11 cellular contexts compared by ENCODE assay signal in genomic region chr2:240622631-240623235, GRCh38. TPM values are rescaled to one million over a fixed set of nuclear protein-coding genes. Genes with fewer than 3 reads are reported as not detected.
A peak's percentile ranks its signal among the peaks of the same experiment; 100 is the strongest.
DNase-seq lines count a peak whose midpoint lies in the region; ATAC-seq and TF ChIP-seq lines count a peak whose summit lies in the region.
"Had no signal": no experiment of that assay in that cellular context is flagged by ENCODE, and none has a peak within 500 bp of the region (broad histone marks: within the 10 kb centered on the region; RNA-seq: fewer than 3 reads in every experiment).

No MANE protein-coding gene starts in this region.

- intact Hi-C loops in activated CD4-positive, alpha-beta memory T cell treated with anti-CD3 and anti-CD28 coated beads for 36 hours (cut with micrococcal nuclease) = no loop called here

- POLR2A ChIA-PET in activated CD4-positive, alpha-beta memory T cell treated with anti-CD3 and anti-CD28 coated beads for 36 hours (lab: Charles Lee) = interaction anchor here (1.6 to 2.4 kb wide), 2 partner anchors 56 to 61 kb away, joined by 6 to 26 read pairs; no protein-coding TSS in a partner anchor

- no peaks in the 10 kb centered on the region for H3K79me2 ChIP-seq in Loucy (ENCODE audit: insufficient read depth, low read length)

- H3K9ac ChIP-seq in Loucy (ENCODE audit: low read depth, low read length, poor library complexity, severe bottlenecking) = no peak overlapping the region
- no peak overlapping the region for H3K9ac ChIP-seq in endodermal cell (ENCODE audit: extremely low read depth, low read length, poor library complexity, severe bottlenecking)

- peak; percentile 67 for DNase-seq in activated CD4-positive, alpha-beta memory T cell treated with anti-CD3 and anti-CD28 coated beads for 36 hours
- DNase-seq in endodermal cell (peak; percentile 47), NCI-H1092 treated with DMSO at 0.1 percent for 48 hours (lab: John Stamatoyannopoulos, UW) (no peak), MV-4-11 (lab: John Stamatoyannopoulos, UW) (no peak)
- peak; percentile 34 for DNase-seq in stimulated activated CD8-positive, alpha-beta memory T cell treated with anti-CD3 and anti-CD28 coated beads, Interleukin-4, amount 100 ng/mL, for 24 hours (ENCODE audit: low read depth)

- no peaks in the 10 kb centered on the region for H3K27me3 Mint-ChIP-seq in activated CD4-positive, alpha-beta memory T cell treated with anti-CD3 and anti-CD28 coated beads for 36 hours
- peaks cover 3% of the 10 kb centered on the region for H3K27me3 Mint-ChIP-seq in endodermal cell (ENCODE audit: insufficient read depth)

- H3K36me3 ChIP-seq in Loucy (ENCODE audit: insufficient read depth, low read length) (no peaks in the 10 kb centered on the region), endodermal cell (ENCODE audit: control insufficient read depth, insufficient read depth, low read length) (no peaks in the 10 kb centered on the region)
- H3K36me3 ChIP-seq: pancreas, thoracic aorta had no signal

- 87 to 93% methylated on average over 21 to 34 of the region's 34 CpGs for WGBS in endodermal cell (ENCODE audit: insufficient coverage in 1 of 2, insufficient read length in 1 of 2), 2 experiments

- peaks cover 5% of the 10 kb centered on the region; the same call in 1 of the 2 replicates for H3K9me3 ChIP-seq in Loucy (ENCODE audit: insufficient read depth, low read depth, low read length)
- peaks cover 15% of the 10 kb centered on the region for H3K9me3 ChIP-seq in endodermal cell (ENCODE audit: control insufficient read depth, low read length)
- H3K9me3 ChIP-seq: gastroesophageal sphincter, pancreas, thoracic aorta had no signal

- H3K9me3 Mint-ChIP-seq in activated CD4-positive, alpha-beta memory T cell treated with anti-CD3 and anti-CD28 coated beads for 36 hours = peaks cover 2% of the 10 kb centered on the region
- peaks cover 9% of the 10 kb centered on the region for H3K9me3 Mint-ChIP-seq in endodermal cell

- H3K4me3 ChIP-seq in Loucy (ENCODE audit: low read length, poor library complexity, severe bottlenecking) (no peak overlapping the region), endodermal cell (ENCODE audit: low read length) (no peak overlapping the region)
- H3K4me3 ChIP-seq: gastroesophageal sphincter, pancreas, thoracic aorta had no signal

- TF ChIP-seq CTCF in Loucy (conservative IDR thresholded peaks at IDR 0.05; ENCODE audit: low read length) = no peak; the same call in 1 of the 2 replicates
- TF ChIP-seq CTCF in endodermal cell (conservative IDR thresholded peaks at IDR 0.05) = no peak

- H3K27ac ChIP-seq in endodermal cell (ENCODE audit: low read depth, low read length) = no peak overlapping the region
- H3K27ac ChIP-seq: gastroesophageal sphincter, pancreas, thoracic aorta had no signal

- H3K9me2 ChIP-seq in Loucy (replicated peaks; ENCODE audit: low read depth, low read length) = no peaks in the 10 kb centered on the region

- H3K4me2 ChIP-seq in Loucy (ENCODE audit: low read depth, low read length, poor library complexity, severe bottlenecking) = peak overlapping the region; percentile 54

- H3K4me1 Mint-ChIP-seq in activated CD4-positive, alpha-beta memory T cell treated with anti-CD3 and anti-CD28 coated beads for 36 hours (ENCODE audit: low read depth) = peaks cover 51% of the 10 kb centered on the region
- no peaks in the 10 kb centered on the region for H3K4me1 Mint-ChIP-seq in endodermal cell

- ATAC-seq in GM19324 (IDR thresholded peaks at IDR 0.05; ENCODE audit: low FRiP score, unreplicated experiment) (no peak), HG02970 (IDR thresholded peaks at IDR 0.05; ENCODE audit: low FRiP score, unreplicated experiment) (no peak)
- ATAC-seq: gastroesophageal sphincter, pancreas had no signal

- H3K4me1 ChIP-seq in Loucy (ENCODE audit: insufficient read depth, low read length, poor library complexity, severe bottlenecking) (peaks cover 45% of the 10 kb centered on the region), endodermal cell (ENCODE audit: control insufficient read depth, insufficient read depth, low read length) (no peaks in the 10 kb centered on the region)
- H3K4me1 ChIP-seq: pancreas had no signal

- H3F3A ChIP-seq in Loucy (ENCODE audit: low read depth) = no peaks in the 10 kb centered on the region

- peaks cover 7% of the 10 kb centered on the region for H3K36me3 Mint-ChIP-seq in activated CD4-positive, alpha-beta memory T cell treated with anti-CD3 and anti-CD28 coated beads for 36 hours
- H3K36me3 Mint-ChIP-seq in endodermal cell (ENCODE audit: low read depth) = no peaks in the 10 kb centered on the region

- peak overlapping the region; percentile 85 for H3K27ac Mint-ChIP-seq in activated CD4-positive, alpha-beta memory T cell treated with anti-CD3 and anti-CD28 coated beads for 36 hours
- H3K27ac Mint-ChIP-seq in endodermal cell = no peak overlapping the region

- H3K27me3 ChIP-seq in Loucy (ENCODE audit: insufficient read depth, low read length, poor library complexity, severe bottlenecking) (no peaks in the 10 kb centered on the region), endodermal cell (ENCODE audit: control insufficient read depth, insufficient read depth, low read length, poor library complexity, severe bottlenecking) (no peaks in the 10 kb centered on the region)
- H3K27me3 ChIP-seq: pancreas had no signal

- no peak overlapping the region for H3K4me3 Mint-ChIP-seq in activated CD4-positive, alpha-beta memory T cell treated with anti-CD3 and anti-CD28 coated beads for 36 hours
- H3K4me3 Mint-ChIP-seq in endodermal cell = no peak overlapping the region

- no peak overlapping the region for H2AFZ ChIP-seq in Loucy (ENCODE audit: low read length)

- CTCF ChIA-PET in activated CD4-positive, alpha-beta memory T cell treated with anti-CD3 and anti-CD28 coated beads for 36 hours (lab: Charles Lee) = interaction anchor here (1.8 to 2.3 kb wide), 2 partner anchors 43 to 108 kb away, joined by 7 to 9 read pairs; no protein-coding TSS in a partner anchor

- no peaks in the 10 kb centered on the region for H4K20me1 ChIP-seq in Loucy (ENCODE audit: insufficient read depth, low read length, poor library complexity, severe bottlenecking)

RNA-seq across cellular contexts. Expression of gene GPR35, which starts 2.5 kb away (rescaled TPM):
- 1 to 10 TPM; 3.4 to 4.7 TPM for total RNA-seq in activated CD4-positive, alpha-beta memory T cell treated with anti-CD3 and anti-CD28 coated beads for 36 hours
- under 1 TPM; 0.55 to 0.71 TPM for total RNA-seq in endodermal cell
- 0.82 TPM for polyA plus RNA-seq in endodermal cell (2013, experiment 1 of 2)
- polyA plus RNA-seq in endodermal cell (2013, experiment 2 of 2) = 0.75 TPM

RNA-seq across cellular contexts. Expression of gene CAPN10, which starts 36.2 kb away (rescaled TPM):
- 10 to 100 TPM; 32.6 to 33.9 TPM for total RNA-seq in activated CD4-positive, alpha-beta memory T cell treated with anti-CD3 and anti-CD28 coated beads for 36 hours
- 10 to 100 TPM; 58.9 to 61.9 TPM for total RNA-seq in endodermal cell
- polyA plus RNA-seq in endodermal cell (2013, experiment 1 of 2) = 43.3 TPM
- polyA plus RNA-seq in endodermal cell (2013, experiment 2 of 2) = 41.5 TPM

RNA-seq across cellular contexts. Expression of gene RNPEPL1, which starts 54.4 kb away (rescaled TPM):
- 10 to 100 TPM; 55.2 to 56.0 TPM for total RNA-seq in activated CD4-positive, alpha-beta memory T cell treated with anti-CD3 and anti-CD28 coated beads for 36 hours
- total RNA-seq in endodermal cell = 10 to 100 TPM; 38.4 to 52.4 TPM
- 18.2 TPM for polyA plus RNA-seq in endodermal cell (2013, experiment 1 of 2)
- 18.1 TPM for polyA plus RNA-seq in endodermal cell (2013, experiment 2 of 2)

RNA-seq across cellular contexts. Expression of gene AQP12B, which starts 60.0 kb away (rescaled TPM):
- not detected for total RNA-seq in activated CD4-positive, alpha-beta memory T cell treated with anti-CD3 and anti-CD28 coated beads for 36 hours
- total RNA-seq in endodermal cell = not detected
- polyA plus RNA-seq in endodermal cell (2013, experiment 1 of 2) = not detected
- not detected for polyA plus RNA-seq in endodermal cell (2013, experiment 2 of 2)
- total RNA-seq: gastroesophageal sphincter, thoracic aorta had no signal

Comparison
In these comparisons a context has a peak if more than half of its experiments do, and no peak if none do; other contexts are left out.
1. DNase-seq: peak in activated CD4-positive, alpha-beta memory T cell treated with anti-CD3 and anti-CD28 coated beads for 36 hours (single experiment), endodermal cell (single experiment) and stimulated activated CD8-positive, alpha-beta memory T cell treated with anti-CD3 and anti-CD28 coated beads, Interleukin-4, amount 100 ng/mL, for 24 hours (single experiment); none in NCI-H1092 treated with DMSO at 0.1 percent for 48 hours (single experiment) and MV-4-11 (single experiment).